In the genomic region with DNA sequence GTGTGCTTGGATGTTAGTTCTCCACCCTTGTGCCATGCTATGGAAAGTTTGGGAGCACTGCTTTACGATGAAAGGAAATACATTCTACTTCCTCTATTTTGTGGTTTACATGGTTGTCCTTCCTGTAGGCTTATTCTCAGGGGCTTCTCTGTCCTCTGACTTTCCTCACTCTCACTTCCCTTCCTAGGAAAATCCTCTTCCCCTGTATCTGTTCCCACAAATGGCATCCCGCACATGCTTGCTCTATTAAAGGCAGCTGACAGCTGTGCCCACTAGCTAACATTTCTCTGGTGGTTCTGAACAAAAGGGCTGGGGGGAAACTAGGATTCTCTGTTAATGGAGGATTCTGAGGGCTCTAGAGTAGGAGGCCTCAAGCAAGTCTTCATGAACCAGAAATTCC, we compare ENCODE assay signal across 20 cellular contexts. TPM values are rescaled to one million over a fixed set of nuclear protein-coding genes. Genes with fewer than 3 reads are reported as not detected.
DNase-seq lines count a peak whose midpoint lies in the region; ATAC-seq and TF ChIP-seq lines count a peak whose summit lies in the region.
"Had no signal": no experiment of that assay in that cellular context is flagged by ENCODE, and none has a peak within 500 bp of the region (broad histone marks: within the 10 kb centered on the region; RNA-seq: fewer than 3 reads in every experiment).

No MANE protein-coding gene starts in this region.

- H3K9me3 ChIP-seq in BLaER1 (no peaks in the 10 kb centered on the region), gastroesophageal sphincter (no peaks in the 10 kb centered on the region)
- H3K9me3 ChIP-seq: SJSA1 had no signal

- H3K4me1 Mint-ChIP-seq in natural killer cell = no peaks in the 10 kb centered on the region
- H3K4me1 Mint-ChIP-seq: CD4-positive, CD25-positive, alpha-beta regulatory T cell had no signal

- H3K4me1 ChIP-seq in BLaER1 (peaks cover 7% of the 10 kb centered on the region), gastroesophageal sphincter (no peaks in the 10 kb centered on the region)
- H3K4me1 ChIP-seq: SJSA1 had no signal

- WGBS in gastroesophageal sphincter (ENCODE audit: low coverage in 1 of 2), 2 donors = 72% methylated on average over 2 of the region's 2 CpGs; no CpG with 5 or more reads in 1 of the 2 donors

- intact Hi-C loops in natural killer cell (cut with micrococcal nuclease) (no loop called here), left cardiac atrium (cut with DNase I) (no loop called here)

- TF ChIP-seq CTCF in gastroesophageal sphincter (IDR thresholded peaks at IDR 0.05) (no peak), natural killer cell (IDR thresholded peaks at IDR 0.05) (no peak), GM10266 (IDR thresholded peaks at IDR 0.05; ENCODE audit: control insufficient read depth, insufficient read depth, low read depth, missing control alignments) (no peak)

- H3K4me2 ChIP-seq in BLaER1 = 0 out of 2 replicates have a peak overlapping the region, but pooled peaks have one; percentile 7

- no peaks in the 10 kb centered on the region for H3K27me3 ChIP-seq in BLaER1
- H3K27me3 ChIP-seq in gastroesophageal sphincter = no peaks in the 10 kb centered on the region
- H3K27me3 ChIP-seq: SJSA1 had no signal

- H3K9ac ChIP-seq in BLaER1 = no peak overlapping the region
- H3K9ac ChIP-seq: GM23248 had no signal

- TF ChIP-seq POLR2A in gastroesophageal sphincter (IDR thresholded peaks at IDR 0.05) = no peak

- TF ChIP-seq EP300 in gastroesophageal sphincter (IDR thresholded peaks at IDR 0.05) = no peak

- H4K20me1 ChIP-seq in BLaER1 = no peaks in the 10 kb centered on the region

- H3K9me3 Mint-ChIP-seq in natural killer cell = peaks cover 3 to 8% of the 10 kb centered on the region in 2 donors

- no peak overlapping the region for H3K27ac Mint-ChIP-seq in natural killer cell
- H3K27ac Mint-ChIP-seq: CD4-positive, CD25-positive, alpha-beta regulatory T cell had no signal

- peak; percentile 11 for DNase-seq in KBM-7
- DNase-seq in NOMO-1 treated with DMSO at 0.1 percent for 48 hours (lab: John Stamatoyannopoulos, UW; ENCODE audit: unreplicated experiment) = peak; percentile 50
- no peak for DNase-seq in natural killer cell
- DNase-seq in left cardiac atrium = no peak
- DNase-seq in GM10266 (ENCODE audit: extremely low spot score) = no peak
- DNase-seq: CD4-positive, CD25-positive, alpha-beta regulatory T cell; GM23248; HCEC 1CT; NCI-H1417; NCI-H1694 treated with DMSO at 0.1 percent for 48 hours; NCI-H446 treated with DMSO at 0.1 percent for 48 hours; NCI-H526 treated with DMSO at 0.1 percent for 48 hours had no signal

- no peak overlapping the region for H3K4me3 ChIP-seq in BLaER1
- no peak overlapping the region for H3K4me3 ChIP-seq in gastroesophageal sphincter
- H3K4me3 ChIP-seq: GM12878, GM23248, K562, SJSA1 had no signal

- no peak overlapping the region for H3K4me3 Mint-ChIP-seq in natural killer cell
- H3K4me3 Mint-ChIP-seq: CD4-positive, CD25-positive, alpha-beta regulatory T cell had no signal

- no peaks in the 10 kb centered on the region for H3K36me3 ChIP-seq in BLaER1
- no peaks in the 10 kb centered on the region for H3K36me3 ChIP-seq in gastroesophageal sphincter
- H3K36me3 ChIP-seq: SJSA1 had no signal

- H3K27ac ChIP-seq in BLaER1 = no peak overlapping the region
- H3K27ac ChIP-seq in gastroesophageal sphincter = no peak overlapping the region
- H3K27ac ChIP-seq: GM23248, SJSA1 had no signal

- H3K36me3 Mint-ChIP-seq in natural killer cell = no peaks in the 10 kb centered on the region
- H3K36me3 Mint-ChIP-seq: CD4-positive, CD25-positive, alpha-beta regulatory T cell had no signal

- no peaks in the 10 kb centered on the region for H3K27me3 Mint-ChIP-seq in natural killer cell (ENCODE audit: low read depth in 2 of 2)
- H3K27me3 Mint-ChIP-seq: CD4-positive, CD25-positive, alpha-beta regulatory T cell had no signal

- in situ Hi-C loops in KBM-7 (cut with MboI; ENCODE audit: low pct_unique_long_range_greater_than_20kb, low sequenced_read_pairs) = no loop called here

- ATAC-seq in gastroesophageal sphincter = peak; percentile 13
- no peak for ATAC-seq in GM19452 (IDR thresholded peaks at IDR 0.05; ENCODE audit: unreplicated experiment)
- no peak for ATAC-seq in natural killer cell
- no peak for ATAC-seq in left cardiac atrium
- ATAC-seq: GM12878, HepG2, K562, Panc1 had no signal

RNA-seq across cellular contexts. Expression of a gene that starts 52.4 kb away (rescaled TPM):
- total RNA-seq in gastroesophageal sphincter = not detected
- total RNA-seq in natural killer cell = not detected
- total RNA-seq in left cardiac atrium = not detected
- total RNA-seq: CD4-positive, CD25-positive, alpha-beta regulatory T cell; GM12878; GM23248; K562; SJSA1 had no signal

Comparison
In these comparisons a context has a peak if more than half of its experiments do, and no peak if none do; other contexts are left out.
1. DNase-seq: peak in KBM-7 (single experiment) and NOMO-1 treated with DMSO at 0.1 percent for 48 hours (single experiment); none in natural killer cell (single experiment), left cardiac atrium (single experiment) and GM10266 (single experiment).